ENCODE assay signal across 1 cellular context in genomic region chr17:1956134-1956533, GRCh38.
TF ChIP-seq lines count a peak whose summit lies in the region.

No MANE protein-coding gene starts in this region.

TF ChIP-seq in HCT116, 20 proteins besides CTCF, POLR2A, EP300 and RAD21 (continued from another document):
- TF ChIP-seq, protein P1, sequence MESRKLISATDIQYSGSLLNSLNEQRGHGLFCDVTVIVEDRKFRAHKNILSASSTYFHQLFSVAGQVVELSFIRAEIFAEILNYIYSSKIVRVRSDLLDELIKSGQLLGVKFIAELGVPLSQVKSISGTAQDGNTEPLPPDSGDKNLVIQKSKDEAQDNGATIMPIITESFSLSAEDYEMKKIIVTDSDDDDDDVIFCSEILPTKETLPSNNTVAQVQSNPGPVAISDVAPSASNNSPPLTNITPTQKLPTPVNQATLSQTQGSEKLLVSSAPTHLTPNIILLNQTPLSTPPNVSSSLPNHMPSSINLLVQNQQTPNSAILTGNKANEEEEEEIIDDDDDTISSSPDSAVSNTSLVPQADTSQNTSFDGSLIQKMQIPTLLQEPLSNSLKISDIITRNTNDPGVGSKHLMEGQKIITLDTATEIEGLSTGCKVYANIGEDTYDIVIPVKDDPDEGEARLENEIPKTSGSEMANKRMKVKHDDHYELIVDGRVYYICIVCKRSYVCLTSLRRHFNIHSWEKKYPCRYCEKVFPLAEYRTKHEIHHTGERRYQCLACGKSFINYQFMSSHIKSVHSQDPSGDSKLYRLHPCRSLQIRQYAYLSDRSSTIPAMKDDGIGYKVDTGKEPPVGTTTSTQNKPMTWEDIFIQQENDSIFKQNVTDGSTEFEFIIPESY (IDR thresholded peaks at IDR 0.05; ENCODE audit: extremely low read depth, insufficient replicate concordance, low read length): no peak
- no peak for TF ChIP-seq TCF7L2 (IDR thresholded peaks at IDR 0.05; ENCODE audit: borderline replicate concordance, extremely low read depth, insufficient read depth, insufficient read length)
- no peak for TF ChIP-seq ZNF274 (IDR thresholded peaks at IDR 0.05; ENCODE audit: low read depth, low read length)
- TF ChIP-seq CEBPB (IDR thresholded peaks at IDR 0.05; ENCODE audit: low read depth): no peak
- TF ChIP-seq SP1 (IDR thresholded peaks at IDR 0.05; ENCODE audit: low read depth): no peak
- no peak for TF ChIP-seq ELF1 (IDR thresholded peaks at IDR 0.05; ENCODE audit: borderline replicate concordance, low read depth)
